In genomic region chr6:170178266-170178560, GRCh38 we compare ENCODE assay signal across 25 cellular contexts.
DNase-seq lines count a peak whose midpoint lies in the region; ATAC-seq, FAIRE-seq and TF ChIP-seq lines count a peak whose summit lies in the region.
"Had no signal": no experiment of that assay in that cellular context is flagged by ENCODE, and none has a peak within 500 bp of the region (broad histone marks: within the 10 kb centered on the region; RNA-seq: fewer than 3 reads in every experiment).

No MANE protein-coding gene starts in this region.

- H3K9me1 ChIP-seq in keratinocyte (ENCODE audit: control insufficient read depth, extremely low read depth, insufficient read depth, low read length): no peaks in the 10 kb centered on the region

- ATAC-seq in activated CD8-positive, alpha-beta T cell treated with anti-CD3 and anti-CD28 coated beads, Interleukin-2, amount 10 ng/mL, durations not matched to agents 7 days and 5 days: no peak
- ATAC-seq in activated CD8-positive, alpha-beta T cell treated with anti-CD3 and anti-CD28 coated beads for 36 hours: no peak
- peak; percentile 21 for ATAC-seq in PC-3
- ATAC-seq: activated CD4-positive, CD25-positive, alpha-beta regulatory T cell treated with anti-CD3 and anti-CD28 coated beads, Interleukin-2, amount 50 U/mL, for 24 hours had no signal

- H3K36me3 Mint-ChIP-seq in activated CD8-positive, alpha-beta T cell treated with anti-CD3 and anti-CD28 coated beads, Interleukin-2, amount 10 ng/mL, durations not matched to agents 7 days and 5 days (ENCODE audit: low read depth): peaks cover 2% of the 10 kb centered on the region
- H3K36me3 Mint-ChIP-seq in activated CD8-positive, alpha-beta T cell treated with anti-CD3 and anti-CD28 coated beads for 36 hours (ENCODE audit: low read depth): no peaks in the 10 kb centered on the region
- H3K36me3 Mint-ChIP-seq: activated CD8-positive, alpha-beta memory T cell treated with anti-CD3 and anti-CD28 coated beads, Interleukin-2, amount 10 ng/mL, durations not matched to agents 7 days and 5 days; CD4-positive, alpha-beta memory T cell; memory B cell had no signal

- H3K9ac ChIP-seq in PC-3 (ENCODE audit: low read length) (no peak overlapping the region), keratinocyte (ENCODE audit: control insufficient read depth, extremely low read depth, insufficient read depth, low read length) (peak overlapping the region; percentile 51)

- H3K4me2 ChIP-seq in PC-3 (ENCODE audit: low read length): peak overlapping the region; percentile 36
- H3K4me2 ChIP-seq in keratinocyte (ENCODE audit: control insufficient read depth, extremely low read depth, insufficient read depth, low read depth, low read length): peak overlapping the region; percentile 19

- H3K9me2 ChIP-seq in PC-3 (replicated peaks; ENCODE audit: low read length): no peaks in the 10 kb centered on the region

- no peaks in the 10 kb centered on the region for H3K27me3 ChIP-seq in PC-3 (ENCODE audit: low read length)
- H3K27me3 ChIP-seq in keratinocyte (ENCODE audit: control insufficient read depth, extremely low read depth, insufficient read depth, low read length): no peaks in the 10 kb centered on the region
- H3K27me3 ChIP-seq in ovary: no peaks in the 10 kb centered on the region
- H3K27me3 ChIP-seq: Peyer's patch had no signal

- WGBS in ovary, 3 donors: 79 to 91% (median 85%) methylated on average over 4 of the region's 4 CpGs

- no peak for TF ChIP-seq CTCF in activated CD8-positive, alpha-beta T cell treated with anti-CD3 and anti-CD28 coated beads for 36 hours (IDR thresholded peaks at IDR 0.05)
- TF ChIP-seq CTCF in PC-3 (conservative IDR thresholded peaks at IDR 0.05; ENCODE audit: low read depth, low read length): no peak
- TF ChIP-seq CTCF in keratinocyte (optimal IDR thresholded peaks at IDR 0.05 in 1 of 3, IDR thresholded peaks at IDR 0.05 in 1 of 3, conservative IDR thresholded peaks at IDR 0.05 in 1 of 3; ENCODE audit: extremely low read depth in 1 of 3, insufficient read depth in 2 of 3, low read length in 3 of 3): no peak
- no peak for TF ChIP-seq CTCF in ovary (IDR thresholded peaks at IDR 0.05)

- H3K4me3 Mint-ChIP-seq in activated CD8-positive, alpha-beta T cell treated with anti-CD3 and anti-CD28 coated beads, Interleukin-2, amount 10 ng/mL, durations not matched to agents 7 days and 5 days: no peak overlapping the region
- H3K4me3 Mint-ChIP-seq in activated CD8-positive, alpha-beta T cell treated with anti-CD3 and anti-CD28 coated beads for 36 hours: no peak overlapping the region
- H3K4me3 Mint-ChIP-seq: activated CD8-positive, alpha-beta memory T cell treated with anti-CD3 and anti-CD28 coated beads, Interleukin-2, amount 10 ng/mL, durations not matched to agents 7 days and 5 days; CD4-positive, alpha-beta memory T cell; dendritic cell treated with granulocyte-macrophage colony-stimulating factor and Interleukin-4, amounts not matched to agents 40 ng/mL and 50 ng/mL, for 4 days; memory B cell; nephron had no signal

- peaks cover 9% of the 10 kb centered on the region for H3K4me1 Mint-ChIP-seq in activated CD8-positive, alpha-beta T cell treated with anti-CD3 and anti-CD28 coated beads, Interleukin-2, amount 10 ng/mL, durations not matched to agents 7 days and 5 days (ENCODE audit: low read depth)
- H3K4me1 Mint-ChIP-seq in activated CD8-positive, alpha-beta T cell treated with anti-CD3 and anti-CD28 coated beads for 36 hours (ENCODE audit: low read depth): peaks cover 6% of the 10 kb centered on the region
- H3K4me1 Mint-ChIP-seq: activated CD8-positive, alpha-beta memory T cell treated with anti-CD3 and anti-CD28 coated beads, Interleukin-2, amount 10 ng/mL, durations not matched to agents 7 days and 5 days; memory B cell had no signal

- intact Hi-C loops in activated CD8-positive, alpha-beta T cell treated with anti-CD3 and anti-CD28 coated beads for 36 hours (cut with micrococcal nuclease): no loop called here
- intact Hi-C loops in PC-3 (cut with micrococcal nuclease) (loop anchor here (2.0 kb wide), 1 partner anchor 115 kb away; no protein-coding TSS in a partner anchor), ovary (cut with DNase I) (no loop called here)

- H2AFZ ChIP-seq in PC-3 (ENCODE audit: low read length): 0 out of 2 replicates have a peak overlapping the region, but pooled peaks have one; percentile 30
- H2AFZ ChIP-seq in keratinocyte (ENCODE audit: control insufficient read depth, low read length): no peak overlapping the region

- no peaks in the 10 kb centered on the region for H3F3A ChIP-seq in PC-3 (ENCODE audit: low read length, unreplicated experiment)

- CTCF ChIA-PET in activated CD8-positive, alpha-beta T cell treated with anti-CD3 and anti-CD28 coated beads, Interleukin-2, amount 10 ng/mL, durations not matched to agents 7 days and 5 days (lab: Charles Lee): no interaction called here
- CTCF ChIA-PET in activated CD8-positive, alpha-beta T cell treated with anti-CD3 and anti-CD28 coated beads for 36 hours (lab: Charles Lee): no interaction called here
- CTCF ChIA-PET in PC-3 (lab: Charles Lee): no interaction called here

- no peak overlapping the region for H3K27ac Mint-ChIP-seq in activated CD8-positive, alpha-beta T cell treated with anti-CD3 and anti-CD28 coated beads, Interleukin-2, amount 10 ng/mL, durations not matched to agents 7 days and 5 days
- H3K27ac Mint-ChIP-seq in activated CD8-positive, alpha-beta T cell treated with anti-CD3 and anti-CD28 coated beads for 36 hours: no peak overlapping the region
- H3K27ac Mint-ChIP-seq: activated CD8-positive, alpha-beta memory T cell treated with anti-CD3 and anti-CD28 coated beads, Interleukin-2, amount 10 ng/mL, durations not matched to agents 7 days and 5 days; activated T-helper 2 cell treated with anti-CD3 and anti-CD28 coated beads, Interferon-gamma antibody, Interleukin-2, Interleukin-4, amounts not matched to agents 10 μg/mL and 5 μg/mL and 100 μg/mL, durations not matched to agents 14 hours and 24 hours and 36 hours; dendritic cell treated with granulocyte-macrophage colony-stimulating factor and Interleukin-4, amounts not matched to agents 40 ng/mL and 50 ng/mL, for 4 days; memory B cell; nephron had no signal

- no peak for TF ChIP-seq POLR2A in ovary (IDR thresholded peaks at IDR 0.05)

- peak overlapping the region; percentile 69 for H3K27ac ChIP-seq in PC-3 (ENCODE audit: low read length)
- peak overlapping the region; percentile 68 for H3K27ac ChIP-seq in keratinocyte (ENCODE audit: control insufficient read depth, insufficient read depth, low read length)
- H3K27ac ChIP-seq in skin epidermis: peak overlapping the region in 13 of 21 experiments; percentile 42 to 79 (median 64)
- H3K27ac ChIP-seq in ovary: no peak overlapping the region
- H3K27ac ChIP-seq: thoracic aorta had no signal

- dilution Hi-C loops in keratinocyte (cut with MboI; ENCODE audit: extremely low pct_ligation_motif_present, low sequenced_read_pairs): no loop called here

- no peaks in the 10 kb centered on the region for H3K9me3 Mint-ChIP-seq in activated CD8-positive, alpha-beta T cell treated with anti-CD3 and anti-CD28 coated beads, Interleukin-2, amount 10 ng/mL, durations not matched to agents 7 days and 5 days (ENCODE audit: insufficient read depth)
- H3K9me3 Mint-ChIP-seq in activated CD8-positive, alpha-beta T cell treated with anti-CD3 and anti-CD28 coated beads for 36 hours: no peaks in the 10 kb centered on the region
- H3K9me3 Mint-ChIP-seq: memory B cell, nephron had no signal

- FAIRE-seq in keratinocyte (lab: Jason Lieb, UNC) (no peak), urothelium cell line (lab: Jason Lieb, UNC) (no peak)
- FAIRE-seq: bronchial epithelial cell had no signal

- no TSS peak for BruUV-seq in PC-3 (replicated peaks; lab: Mats Ljungman, UMichigan)

- no peaks in the 10 kb centered on the region for H4K20me1 ChIP-seq in PC-3 (ENCODE audit: low read length)
- no peaks in the 10 kb centered on the region for H4K20me1 ChIP-seq in keratinocyte (ENCODE audit: control insufficient read depth, extremely low read depth, insufficient read depth, low read length)

- TF ChIP-seq EP300 in ovary (IDR thresholded peaks at IDR 0.05): no peak

- H3K27me3 Mint-ChIP-seq in activated CD8-positive, alpha-beta T cell treated with anti-CD3 and anti-CD28 coated beads, Interleukin-2, amount 10 ng/mL, durations not matched to agents 7 days and 5 days (ENCODE audit: low read depth): peaks cover 7% of the 10 kb centered on the region
- H3K27me3 Mint-ChIP-seq in activated CD8-positive, alpha-beta T cell treated with anti-CD3 and anti-CD28 coated beads for 36 hours: no peaks in the 10 kb centered on the region

- POLR2A ChIA-PET in activated CD8-positive, alpha-beta T cell treated with anti-CD3 and anti-CD28 coated beads, Interleukin-2, amount 10 ng/mL, durations not matched to agents 7 days and 5 days (lab: Charles Lee): no interaction called here
- POLR2A ChIA-PET in activated CD8-positive, alpha-beta T cell treated with anti-CD3 and anti-CD28 coated beads for 36 hours (lab: Charles Lee): no interaction called here
- POLR2A ChIA-PET in PC-3 (lab: Charles Lee; ENCODE audit: unreplicated experiment): interaction anchor here (0.6 kb wide), 1 partner anchor 1482 kb away, joined by 3 read pairs; no protein-coding TSS in a partner anchor

- H3K36me3 ChIP-seq in PC-3 (ENCODE audit: low read depth, low read length) (no peaks in the 10 kb centered on the region), keratinocyte (ENCODE audit: control insufficient read depth in 2 of 2, extremely low read depth in 1 of 2, insufficient read depth in 2 of 2, low read length in 2 of 2) (no peaks in the 10 kb centered on the region), ovary (no peaks in the 10 kb centered on the region)
- H3K36me3 ChIP-seq: Peyer's patch, thoracic aorta had no signal

- H3K4me3 ChIP-seq in PC-3 (ENCODE audit: low read length) (no peak overlapping the region), keratinocyte (ENCODE audit: control insufficient read depth in 2 of 3, extremely low read depth in 1 of 3, insufficient read depth in 2 of 3, low read depth in 1 of 3, low read length in 3 of 3) (no peak overlapping the region), skin epidermis (no peak overlapping the region), ovary (no peak overlapping the region)
- H3K4me3 ChIP-seq: Peyer's patch, thoracic aorta had no signal

- H3K9me3 ChIP-seq in PC-3 (ENCODE audit: low read length) (no peaks in the 10 kb centered on the region), keratinocyte (ENCODE audit: control insufficient read depth, low read depth, low read length) (peaks cover 22% of the 10 kb centered on the region), ovary (no peaks in the 10 kb centered on the region)
- H3K9me3 ChIP-seq: Peyer's patch, thoracic aorta had no signal

- peak; percentile 19 for DNase-seq in activated CD8-positive, alpha-beta T cell treated with anti-CD3 and anti-CD28 coated beads, Interleukin-2, amount 10 ng/mL, durations not matched to agents 7 days and 5 days
- DNase-seq in activated CD8-positive, alpha-beta T cell treated with anti-CD3 and anti-CD28 coated beads for 36 hours: no peak
- DNase-seq in PC-3 (peak; percentile 37), keratinocyte (ENCODE audit: low read depth, low spot score) (no peak), ovary (no peak), urothelium cell line (ENCODE audit: low spot score) (no peak), pons (ENCODE audit: low spot score) (no peak)
- DNase-seq: CD4-positive, alpha-beta memory T cell; DND-41; foreskin fibroblast; hypothalamus; KG1; MV-4-11; stimulated activated CD4-positive, alpha-beta T cell treated with anti-CD3 and anti-CD28 coated beads, Interleukin-15, amount 100 ng/mL, for 24 hours; T-helper 9 cell had no signal

- H3K79me2 ChIP-seq in PC-3 (ENCODE audit: low read length): no peaks in the 10 kb centered on the region
- H3K79me2 ChIP-seq in keratinocyte (ENCODE audit: control insufficient read depth, insufficient read depth, low read length): no peaks in the 10 kb centered on the region

- H3K4me1 ChIP-seq in PC-3 (ENCODE audit: insufficient read depth, low read length): peaks cover 31% of the 10 kb centered on the region
- peaks cover 28% of the 10 kb centered on the region for H3K4me1 ChIP-seq in keratinocyte (ENCODE audit: control insufficient read depth, extremely low read depth, insufficient read depth, low read length)
- H3K4me1 ChIP-seq in ovary (ENCODE audit: insufficient read depth): peaks cover 7% of the 10 kb centered on the region
- H3K4me1 ChIP-seq: Peyer's patch had no signal

Comparison
In these comparisons a context has a peak if more than half of its experiments do, and no peak if none do; other contexts are left out.
1. DNase-seq: peak in activated CD8-positive, alpha-beta T cell treated with anti-CD3 and anti-CD28 coated beads, Interleukin-2, amount 10 ng/mL, durations not matched to agents 7 days and 5 days (single experiment) and PC-3 (single experiment); none in activated CD8-positive, alpha-beta T cell treated with anti-CD3 and anti-CD28 coated beads for 36 hours (single experiment), keratinocyte (single experiment), ovary (0 of 5), urothelium cell line (single experiment) and pons (single experiment).
2. H3K27ac ChIP-seq: peak in PC-3 (single experiment), keratinocyte (single experiment) and skin epidermis (13 of 21); none in ovary (0 of 2).